1 cellular context compared by ENCODE assay signal in the genomic region with DNA sequence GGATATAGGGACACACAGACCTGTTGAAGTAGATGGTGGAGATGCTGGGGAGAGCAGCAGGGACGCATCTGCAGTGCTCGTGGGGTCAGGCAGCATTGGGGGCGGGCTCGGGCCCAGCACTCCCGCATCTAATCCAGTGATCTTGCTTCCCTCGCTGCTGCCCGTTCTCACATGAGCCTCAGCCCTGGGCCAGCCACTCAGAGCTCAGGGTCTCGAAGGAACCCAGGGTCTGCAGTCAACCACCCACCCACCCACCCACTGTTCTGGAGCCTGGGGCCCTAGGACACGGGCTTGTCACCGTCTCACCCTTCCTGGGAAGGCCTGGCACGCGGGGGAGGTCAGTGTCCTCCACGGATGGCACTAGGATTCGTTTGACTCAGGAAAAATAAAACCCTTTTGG.
TF ChIP-seq lines count a peak whose summit lies in the region.

No MANE protein-coding gene starts in this region.

TF ChIP-seq in WTC11, 78 proteins besides CTCF, POLR2A, EP300 and RAD21 (continued from another document):
- TF ChIP-seq ARID4B (CRISPR knock-in tag; IDR thresholded peaks at IDR 0.05; ENCODE audit: borderline replicate concordance) (no peak), OVOL2 (CRISPR knock-in tag; IDR thresholded peaks at IDR 0.05; ENCODE audit: borderline replicate concordance) (no peak), E2F4 (CRISPR knock-in tag; IDR thresholded peaks at IDR 0.05; ENCODE audit: borderline replicate concordance, low read depth) (no peak), GTF2I (CRISPR knock-in tag; conservative IDR thresholded peaks at IDR 0.05) (no peak), ATF6 (CRISPR knock-in tag; IDR thresholded peaks at IDR 0.05) (no peak), CREM (CRISPR knock-in tag; IDR thresholded peaks at IDR 0.05) (no peak), KAT7 (CRISPR knock-in tag; IDR thresholded peaks at IDR 0.05; ENCODE audit: borderline replicate concordance) (no peak)
- TF ChIP-seq, protein P1, sequence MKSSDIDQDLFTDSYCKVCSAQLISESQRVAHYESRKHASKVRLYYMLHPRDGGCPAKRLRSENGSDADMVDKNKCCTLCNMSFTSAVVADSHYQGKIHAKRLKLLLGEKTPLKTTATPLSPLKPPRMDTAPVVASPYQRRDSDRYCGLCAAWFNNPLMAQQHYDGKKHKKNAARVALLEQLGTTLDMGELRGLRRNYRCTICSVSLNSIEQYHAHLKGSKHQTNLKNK (CRISPR knock-in tag; IDR thresholded peaks at IDR 0.05): no peak
- TF ChIP-seq, protein P2, sequence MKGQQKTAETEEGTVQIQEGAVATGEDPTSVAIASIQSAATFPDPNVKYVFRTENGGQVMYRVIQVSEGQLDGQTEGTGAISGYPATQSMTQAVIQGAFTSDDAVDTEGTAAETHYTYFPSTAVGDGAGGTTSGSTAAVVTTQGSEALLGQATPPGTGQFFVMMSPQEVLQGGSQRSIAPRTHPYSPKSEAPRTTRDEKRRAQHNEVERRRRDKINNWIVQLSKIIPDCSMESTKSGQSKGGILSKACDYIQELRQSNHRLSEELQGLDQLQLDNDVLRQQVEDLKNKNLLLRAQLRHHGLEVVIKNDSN (CRISPR knock-in tag; IDR thresholded peaks at IDR 0.05): no peak
